In genomic region chr2:23595601-23596251, GRCh38 we compare ENCODE assay signal across 9 cellular contexts.
DNase-seq lines count a peak whose midpoint lies in the region; ATAC-seq and TF ChIP-seq lines count a peak whose summit lies in the region.
"Had no signal": no experiment of that assay in that cellular context is flagged by ENCODE, and none has a peak within 500 bp of the region (broad histone marks: within the 10 kb centered on the region; RNA-seq: fewer than 3 reads in every experiment).

No MANE protein-coding gene starts in this region.

- TF ChIP-seq RAD21 in IMR-90 (IDR thresholded peaks at IDR 0.05; ENCODE audit: low read length), result no peak

- H3K79me1 ChIP-seq in IMR-90 (ENCODE audit: low read depth in 1 of 2, low read length in 2 of 2), result peaks cover 0 to 15% of the 10 kb centered on the region in 2 experiments; a peak in 1 of 4 replicates

- intact Hi-C loops in IMR-90 (cut with micrococcal nuclease), result no loop called here

- H3K18ac ChIP-seq in IMR-90 (ENCODE audit: low read depth, low read length), result no peak overlapping the region

- dilution Hi-C loops in IMR-90 (cut with HindIII; ENCODE audit: low sequenced_read_pairs, unreplicated experiment), result no loop called here

- peak; percentile 51 for ATAC-seq in IMR-90 (ENCODE audit: low read depth)
- ATAC-seq in WTC11, result peak; percentile 23
- ATAC-seq in HG02610 (IDR thresholded peaks at IDR 0.05; ENCODE audit: unreplicated experiment), result no peak
- ATAC-seq in HG03280 (IDR thresholded peaks at IDR 0.05; ENCODE audit: unreplicated experiment), result no peak

- H3K4me1 ChIP-seq in IMR-90 (ENCODE audit: control insufficient read depth, insufficient read depth, low read length), result peaks cover 21% of the 10 kb centered on the region
- H3K4me1 ChIP-seq in stomach smooth muscle (ENCODE audit: control insufficient read depth, insufficient read depth, low read length), result peaks cover 70% of the 10 kb centered on the region

- no peak overlapping the region for H3K56ac ChIP-seq in IMR-90 (ENCODE audit: extremely low read depth, insufficient read depth, low read length)

- H3K27ac ChIP-seq in IMR-90 (ENCODE audit: insufficient read depth, low read length) (no peak overlapping the region), stomach smooth muscle (ENCODE audit: low read length) (peak overlapping the region; percentile 88)

- no peak overlapping the region for H2AK9ac ChIP-seq in IMR-90 (replicated peaks; ENCODE audit: low read depth, low read length, poor library complexity)

- H3K36me3 ChIP-seq in IMR-90 (ENCODE audit: control insufficient read depth, insufficient read depth, low read length) (no peaks in the 10 kb centered on the region), stomach smooth muscle (ENCODE audit: control insufficient read depth in 2 of 2, insufficient read depth in 2 of 2, low read length in 2 of 2) (no peaks in the 10 kb centered on the region)

- no peak overlapping the region for H3K27ac Mint-ChIP-seq in WTC11
- H3K27ac Mint-ChIP-seq: T-helper 2 cell treated with Interferon-gamma antibody and Interleukin-4, amounts not matched to agents 5 μg/mL and 100 μg/mL, for 36 hours had no signal

- H4K8ac ChIP-seq in IMR-90 (ENCODE audit: low read depth in 2 of 2, low read length in 2 of 2), result no peak overlapping the region

- H2BK20ac ChIP-seq in IMR-90 (ENCODE audit: low read depth, low read length), result no peak overlapping the region

- no peak overlapping the region; the same call in 1 of the 2 replicates for H4K91ac ChIP-seq in IMR-90 (ENCODE audit: insufficient read depth, low read depth, low read length)

- TF ChIP-seq POLR2A in IMR-90 (IDR thresholded peaks at IDR 0.05; ENCODE audit: low read depth, low read length), result no peak

- H3K23ac ChIP-seq in IMR-90 (ENCODE audit: low read depth, low read length), result no peak overlapping the region

- H3K9me3 Mint-ChIP-seq in WTC11, result no peaks in the 10 kb centered on the region
- H3K9me3 Mint-ChIP-seq: T-helper 2 cell treated with Interferon-gamma antibody and Interleukin-4, amounts not matched to agents 5 μg/mL and 100 μg/mL, for 36 hours had no signal

- peaks cover 3% of the 10 kb centered on the region; the same call in 1 of the 2 replicates for H4K20me1 ChIP-seq in IMR-90 (ENCODE audit: insufficient read depth, low read length)

- peak overlapping the region; percentile 74 for H3K4me2 ChIP-seq in IMR-90 (ENCODE audit: low read depth, low read length)

- no peak overlapping the region for H3K4me3 ChIP-seq in IMR-90 (ENCODE audit: insufficient read depth, low read depth, low read length)
- H3K4me3 ChIP-seq in stomach smooth muscle (ENCODE audit: low read length in 2 of 2), result peak overlapping the region; percentile 13 to 59

- H2BK120ac ChIP-seq in IMR-90 (ENCODE audit: low read depth, low read length), result peak overlapping the region; percentile 4; the same call in 1 of the 2 replicates

- WGBS in IMR-90 (ENCODE audit: extremely low coverage in 2 of 2, insufficient read length in 1 of 2), 2 experiments, result 65% methylated on average over 4 of the region's 13 CpGs; no CpG with 5 or more reads in 1 of the 2 experiments

- H3K9ac ChIP-seq in IMR-90 (ENCODE audit: low read depth, low read length), result no peak overlapping the region
- peak overlapping the region; percentile 16 to 55 for H3K9ac ChIP-seq in stomach smooth muscle (ENCODE audit: low read length in 2 of 2)

- BruUV-seq in IMR-90 (replicated peaks; lab: Mats Ljungman, UMichigan), result no TSS peak

- H3K27me3 Mint-ChIP-seq in WTC11 (ENCODE audit: low read depth), result no peaks in the 10 kb centered on the region

- H2AFZ ChIP-seq in IMR-90 (replicated peaks; ENCODE audit: low read length, poor library complexity), result peak overlapping the region; percentile 2

- POLR2A ChIA-PET in IMR-90 (lab: Charles Lee; ENCODE audit: unreplicated experiment) (no interaction called here), WTC11 (lab: Charles Lee) (no interaction called here)

- no peak overlapping the region for H2BK5ac ChIP-seq in IMR-90 (ENCODE audit: low read depth, low read length, poor library complexity, severe bottlenecking)

- no peak overlapping the region for H4K5ac ChIP-seq in IMR-90 (ENCODE audit: low read depth, low read length)

- H3K9me3 ChIP-seq in IMR-90 (ENCODE audit: control insufficient read depth, insufficient read depth, low read length) (no peaks in the 10 kb centered on the region), stomach smooth muscle (ENCODE audit: control insufficient read depth in 2 of 2, low read length in 2 of 2) (no peaks in the 10 kb centered on the region)

- 0 out of 2 replicates have a peak overlapping the region, but pooled peaks have one; percentile 48 for H3K14ac ChIP-seq in IMR-90 (replicated peaks; ENCODE audit: low read depth, low read length)

- TF ChIP-seq CTCF in IMR-90 (conservative IDR thresholded peaks at IDR 0.05; ENCODE audit: low read depth, low read length) (no peak), WTC11 (IDR thresholded peaks at IDR 0.05) (no peak)

- DNase-seq in IMR-90 (peak; percentile 13), WTC11 (ENCODE audit: low spot score) (no peak), hippocampal formation (lab: John Stamatoyannopoulos, UW) (peak; percentile 41 to 62), NCI-H1048 (lab: John Stamatoyannopoulos, UW) (no peak), OCI-M1 (lab: John Stamatoyannopoulos, UW) (no peak)

- peak overlapping the region; percentile 78; the same call in 1 of the 2 replicates for H2AK5ac ChIP-seq in IMR-90 (ENCODE audit: low read depth, low read length)

- CTCF ChIA-PET in IMR-90 (lab: Yijun Ruan, JAX) (interaction anchor here (1.0 kb wide), 2 partner anchors 10 to 12 kb away, joined by 3 to 4 read pairs; no protein-coding TSS in a partner anchor), WTC11 (lab: Charles Lee) (interaction anchor here (1.0 to 1.1 kb wide), 3 partner anchors 11 to 31 kb away, joined by 3 to 6 read pairs (median 3); no protein-coding TSS in a partner anchor)

- peak overlapping the region; percentile 43 for H3K4ac ChIP-seq in IMR-90 (ENCODE audit: low read depth, low read length)

- H3K27me3 ChIP-seq in IMR-90 (ENCODE audit: control insufficient read depth, insufficient read depth, low read length) (no peaks in the 10 kb centered on the region), stomach smooth muscle (ENCODE audit: control insufficient read depth in 1 of 2, insufficient read depth in 2 of 2, low read length in 2 of 2) (no peaks in the 10 kb centered on the region)

- H3K4me3 Mint-ChIP-seq in WTC11, result no peak overlapping the region
- H3K4me3 Mint-ChIP-seq: T-helper 2 cell treated with Interferon-gamma antibody and Interleukin-4, amounts not matched to agents 5 μg/mL and 100 μg/mL, for 36 hours had no signal

- in situ Hi-C loops in IMR-90 (cut with MboI; ENCODE audit: low sequenced_read_pairs), result no loop called here

- H3K4me1 Mint-ChIP-seq in WTC11, result peaks cover 6% of the 10 kb centered on the region; the same call in 1 of the 2 replicates

- H3K9me1 ChIP-seq in IMR-90 (ENCODE audit: insufficient read depth, low read length), result peaks cover 18% of the 10 kb centered on the region

- no peak overlapping the region for H2BK15ac ChIP-seq in IMR-90 (ENCODE audit: low read depth, low read length)

- H3K36me3 Mint-ChIP-seq in WTC11, result no peaks in the 10 kb centered on the region

TF ChIP-seq in IMR-90, 13 proteins besides CTCF, POLR2A, EP300 and RAD21 (continues in another document):
- no peak for TF ChIP-seq BHLHE40 (IDR thresholded peaks at IDR 0.05; ENCODE audit: low read depth, low read length)
- TF ChIP-seq CHD1 (IDR thresholded peaks at IDR 0.05; ENCODE audit: low read depth, low read length), result no peak
- TF ChIP-seq MAZ (IDR thresholded peaks at IDR 0.05; ENCODE audit: borderline replicate concordance, low read depth, low read length), result no peak
- no peak for TF ChIP-seq FOS (IDR thresholded peaks at IDR 0.05; ENCODE audit: low read depth, low read length)
- no peak for TF ChIP-seq SMC3 (IDR thresholded peaks at IDR 0.05; ENCODE audit: low read depth, low read length)
- TF ChIP-seq, protein P1, sequence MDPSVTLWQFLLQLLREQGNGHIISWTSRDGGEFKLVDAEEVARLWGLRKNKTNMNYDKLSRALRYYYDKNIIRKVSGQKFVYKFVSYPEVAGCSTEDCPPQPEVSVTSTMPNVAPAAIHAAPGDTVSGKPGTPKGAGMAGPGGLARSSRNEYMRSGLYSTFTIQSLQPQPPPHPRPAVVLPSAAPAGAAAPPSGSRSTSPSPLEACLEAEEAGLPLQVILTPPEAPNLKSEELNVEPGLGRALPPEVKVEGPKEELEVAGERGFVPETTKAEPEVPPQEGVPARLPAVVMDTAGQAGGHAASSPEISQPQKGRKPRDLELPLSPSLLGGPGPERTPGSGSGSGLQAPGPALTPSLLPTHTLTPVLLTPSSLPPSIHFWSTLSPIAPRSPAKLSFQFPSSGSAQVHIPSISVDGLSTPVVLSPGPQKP (IDR thresholded peaks at IDR 0.05; ENCODE audit: borderline replicate concordance, low read depth, low read length), result no peak
- TF ChIP-seq NFE2L2 (IDR thresholded peaks at IDR 0.05; ENCODE audit: low read depth, low read length), result no peak

TF ChIP-seq in WTC11, 78 proteins besides CTCF, POLR2A, EP300 and RAD21:
- TF ChIP-seq JUN (CRISPR knock-in tag; IDR thresholded peaks at IDR 0.05), result no peak
- TF ChIP-seq ZNF396 (CRISPR knock-in tag; IDR thresholded peaks at IDR 0.05; ENCODE audit: borderline replicate concordance), result no peak

Comparison
In these comparisons a context has a peak if more than half of its experiments do, and no peak if none do; other contexts are left out.
1. ATAC-seq: peak in IMR-90 (single experiment) and WTC11 (single experiment); none in HG02610 (single experiment) and HG03280 (single experiment).
2. DNase-seq: peak in IMR-90 (single experiment) and hippocampal formation (2 of 2); none in WTC11 (single experiment), NCI-H1048 (single experiment) and OCI-M1 (single experiment).